ENCODE assay signal across 1 cellular context in genomic region chr10:68154211-68154497, GRCh38.
TF ChIP-seq lines count a peak whose summit lies in the region.

No MANE protein-coding gene starts in this region.

TF ChIP-seq in GM23338, 12 proteins besides CTCF, POLR2A, EP300 and RAD21 (continued from another document):
- TF ChIP-seq, protein P1, sequence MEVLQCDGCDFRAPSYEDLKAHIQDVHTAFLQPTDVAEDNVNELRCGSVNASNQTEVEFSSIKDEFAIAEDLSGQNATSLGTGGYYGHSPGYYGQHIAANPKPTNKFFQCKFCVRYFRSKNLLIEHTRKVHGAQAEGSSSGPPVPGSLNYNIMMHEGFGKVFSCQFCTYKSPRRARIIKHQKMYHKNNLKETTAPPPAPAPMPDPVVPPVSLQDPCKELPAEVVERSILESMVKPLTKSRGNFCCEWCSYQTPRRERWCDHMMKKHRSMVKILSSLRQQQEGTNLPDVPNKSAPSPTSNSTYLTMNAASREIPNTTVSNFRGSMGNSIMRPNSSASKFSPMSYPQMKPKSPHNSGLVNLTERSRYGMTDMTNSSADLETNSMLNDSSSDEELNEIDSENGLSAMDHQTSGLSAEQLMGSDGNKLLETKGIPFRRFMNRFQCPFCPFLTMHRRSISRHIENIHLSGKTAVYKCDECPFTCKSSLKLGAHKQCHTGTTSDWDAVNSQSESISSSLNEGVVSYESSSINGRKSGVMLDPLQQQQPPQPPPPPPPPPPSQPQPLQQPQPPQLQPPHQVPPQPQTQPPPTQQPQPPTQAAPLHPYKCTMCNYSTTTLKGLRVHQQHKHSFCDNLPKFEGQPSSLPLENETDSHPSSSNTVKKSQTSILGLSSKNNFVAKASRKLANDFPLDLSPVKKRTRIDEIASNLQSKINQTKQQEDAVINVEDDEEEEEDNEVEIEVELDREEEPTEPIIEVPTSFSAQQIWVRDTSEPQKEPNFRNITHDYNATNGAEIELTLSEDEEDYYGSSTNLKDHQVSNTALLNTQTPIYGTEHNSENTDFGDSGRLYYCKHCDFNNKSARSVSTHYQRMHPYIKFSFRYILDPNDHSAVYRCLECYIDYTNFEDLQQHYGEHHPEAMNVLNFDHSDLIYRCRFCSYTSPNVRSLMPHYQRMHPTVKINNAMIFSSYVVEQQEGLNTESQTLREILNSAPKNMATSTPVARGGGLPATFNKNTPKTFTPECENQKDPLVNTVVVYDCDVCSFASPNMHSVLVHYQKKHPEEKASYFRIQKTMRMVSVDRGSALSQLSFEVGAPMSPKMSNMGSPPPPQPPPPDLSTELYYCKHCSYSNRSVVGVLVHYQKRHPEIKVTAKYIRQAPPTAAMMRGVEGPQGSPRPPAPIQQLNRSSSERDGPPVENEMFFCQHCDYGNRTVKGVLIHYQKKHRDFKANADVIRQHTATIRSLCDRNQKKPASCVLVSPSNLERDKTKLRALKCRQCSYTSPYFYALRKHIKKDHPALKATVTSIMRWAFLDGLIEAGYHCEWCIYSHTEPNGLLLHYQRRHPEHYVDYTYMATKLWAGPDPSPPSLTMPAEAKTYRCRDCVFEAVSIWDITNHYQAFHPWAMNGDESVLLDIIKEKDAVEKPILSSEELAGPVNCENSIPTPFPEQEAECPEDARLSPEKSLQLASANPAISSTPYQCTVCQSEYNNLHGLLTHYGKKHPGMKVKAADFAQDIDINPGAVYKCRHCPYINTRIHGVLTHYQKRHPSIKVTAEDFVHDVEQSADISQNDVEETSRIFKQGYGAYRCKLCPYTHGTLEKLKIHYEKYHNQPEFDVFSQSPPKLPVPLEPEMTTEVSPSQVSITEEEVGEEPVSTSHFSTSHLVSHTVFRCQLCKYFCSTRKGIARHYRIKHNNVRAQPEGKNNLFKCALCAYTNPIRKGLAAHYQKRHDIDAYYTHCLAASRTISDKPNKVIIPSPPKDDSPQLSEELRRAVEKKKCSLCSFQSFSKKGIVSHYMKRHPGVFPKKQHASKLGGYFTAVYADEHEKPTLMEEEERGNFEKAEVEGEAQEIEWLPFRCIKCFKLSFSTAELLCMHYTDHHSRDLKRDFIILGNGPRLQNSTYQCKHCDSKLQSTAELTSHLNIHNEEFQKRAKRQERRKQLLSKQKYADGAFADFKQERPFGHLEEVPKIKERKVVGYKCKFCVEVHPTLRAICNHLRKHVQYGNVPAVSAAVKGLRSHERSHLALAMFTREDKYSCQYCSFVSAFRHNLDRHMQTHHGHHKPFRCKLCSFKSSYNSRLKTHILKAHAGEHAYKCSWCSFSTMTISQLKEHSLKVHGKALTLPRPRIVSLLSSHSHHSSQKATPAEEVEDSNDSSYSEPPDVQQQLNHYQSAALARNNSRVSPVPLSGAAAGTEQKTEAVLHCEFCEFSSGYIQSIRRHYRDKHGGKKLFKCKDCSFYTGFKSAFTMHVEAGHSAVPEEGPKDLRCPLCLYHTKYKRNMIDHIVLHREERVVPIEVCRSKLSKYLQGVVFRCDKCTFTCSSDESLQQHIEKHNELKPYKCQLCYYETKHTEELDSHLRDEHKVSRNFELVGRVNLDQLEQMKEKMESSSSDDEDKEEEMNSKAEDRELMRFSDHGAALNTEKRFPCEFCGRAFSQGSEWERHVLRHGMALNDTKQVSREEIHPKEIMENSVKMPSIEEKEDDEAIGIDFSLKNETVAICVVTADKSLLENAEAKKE (CRISPR knock-in tag; IDR thresholded peaks at IDR 0.05), result no peak
- TF ChIP-seq ZNF331 (CRISPR knock-in tag; IDR thresholded peaks at IDR 0.05; ENCODE audit: low read depth), result no peak
TF ChIP-seq in GM23338: peak in this region for 0.
